In the genomic region with DNA sequence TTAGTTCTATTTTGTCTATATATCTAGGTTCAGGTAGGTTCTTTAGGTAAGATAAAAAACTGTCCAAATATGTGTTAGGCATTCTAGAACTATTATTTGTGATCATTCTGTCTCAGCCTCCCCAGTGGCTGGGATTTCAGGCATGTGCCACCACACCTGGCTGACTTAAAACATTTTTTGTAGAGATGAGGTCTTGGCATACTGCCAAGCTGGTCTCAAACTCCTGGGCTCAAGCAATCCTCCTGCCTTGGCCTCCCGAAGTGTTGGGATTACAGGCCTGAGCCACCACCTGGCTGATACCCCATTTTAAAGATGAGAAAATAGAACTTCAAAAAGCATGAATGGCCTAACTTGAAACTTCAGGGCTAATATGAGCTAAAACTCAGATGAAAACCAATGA, we compare ENCODE assay signal across 33 cellular contexts. TPM values are rescaled to one million over a fixed set of nuclear protein-coding genes. Genes with fewer than 3 reads are reported as not detected.
DNase-seq lines count a peak whose midpoint lies in the region; ATAC-seq, FAIRE-seq and TF ChIP-seq lines count a peak whose summit lies in the region.
"Had no signal": no experiment of that assay in that cellular context is flagged by ENCODE, and none has a peak within 500 bp of the region (broad histone marks: within the 10 kb centered on the region; RNA-seq: fewer than 3 reads in every experiment).

No MANE protein-coding gene starts in this region.

- no peaks in the 10 kb centered on the region for H4K20me1 ChIP-seq in SK-N-SH (ENCODE audit: insufficient read depth)
- no peaks in the 10 kb centered on the region for H4K20me1 ChIP-seq in HepG2 (ENCODE audit: insufficient read depth, low read length)
- H4K20me1 ChIP-seq: BLaER1 had no signal

- H3K4me2 ChIP-seq in SK-N-SH (no peak overlapping the region), HepG2 (ENCODE audit: low read depth, low read length) (no peak overlapping the region)
- H3K4me2 ChIP-seq: A549, BLaER1 had no signal

- no peak overlapping the region for H3K9ac ChIP-seq in SK-N-SH
- no peak overlapping the region for H3K9ac ChIP-seq in HepG2 (ENCODE audit: insufficient read depth, low read depth, low read length)
- H3K9ac ChIP-seq: BLaER1 had no signal

- peaks cover 43 to 54% of the 10 kb centered on the region in 2 experiments for H3K36me3 ChIP-seq in SK-N-SH (replicated peaks in 1 of 2; ENCODE audit: control insufficient read depth in 1 of 2, insufficient read depth in 2 of 2, low read length in 1 of 2)
- peaks cover 5 to 70% of the 10 kb centered on the region in 2 experiments for H3K36me3 ChIP-seq in HepG2 (replicated peaks in 1 of 2; ENCODE audit: control insufficient read depth in 1 of 2, insufficient read depth in 2 of 2, low read length in 2 of 2)
- peaks cover 0 to 8% (median 1%) of the 10 kb centered on the region in 4 donors for H3K36me3 ChIP-seq in right lobe of liver
- H3K36me3 ChIP-seq in neutrophil = peaks cover 63% of the 10 kb centered on the region
- no peaks in the 10 kb centered on the region for H3K36me3 ChIP-seq in testis (ENCODE audit: low read depth, missing control alignments)

- H3K9me3 ChIP-seq in SK-N-SH = no peaks in the 10 kb centered on the region
- H3K9me3 ChIP-seq in HepG2 (ENCODE audit: low read length) = no peaks in the 10 kb centered on the region
- H3K9me3 ChIP-seq in right lobe of liver = no peaks in the 10 kb centered on the region
- no peaks in the 10 kb centered on the region for H3K9me3 ChIP-seq in neutrophil
- no peaks in the 10 kb centered on the region for H3K9me3 ChIP-seq in testis
- H3K9me3 ChIP-seq: A549, BE2C, BLaER1 had no signal

- DNase-seq in SK-N-SH (no peak), HepG2 (ENCODE audit: low spot score) (no peak), right lobe of liver (no peak), testis (no peak), kidney tubule cell (ENCODE audit: low spot score) (no peak)
- DNase-seq: ACHN; BE2C; C1 segment of cervical spinal cord; CD4-positive, alpha-beta memory T cell; CD4-positive, CD25-positive, alpha-beta regulatory T cell; CD8-positive, alpha-beta memory T cell; COR-L47; DMS 273 treated with DMSO at 0.1 percent for 48 hours; DMS153; DMS53; DMS79; DND-41; EL; GDM1 had no signal

- TF ChIP-seq EP300 in SK-N-SH (IDR thresholded peaks at IDR 0.05; ENCODE audit: borderline replicate concordance in 1 of 2, low read depth in 1 of 2, low read length in 1 of 2) (no peak), HepG2 (IDR thresholded peaks at IDR 0.05; ENCODE audit: low read depth in 2 of 2, low read length in 2 of 2) (no peak), HepG2 (CRISPR knock-in tag; IDR thresholded peaks at IDR 0.05; ENCODE audit: borderline replicate concordance) (no peak)

- no peak for TF ChIP-seq CTCF in SK-N-SH (IDR thresholded peaks at IDR 0.05)
- no peak for TF ChIP-seq CTCF in HepG2 (CRISPR knock-in tag; IDR thresholded peaks at IDR 0.05)
- TF ChIP-seq CTCF in right lobe of liver (IDR thresholded peaks at IDR 0.05) = no peak
- no peak for TF ChIP-seq CTCF in neutrophil (IDR thresholded peaks at IDR 0.05)
- TF ChIP-seq CTCF in testis (IDR thresholded peaks at IDR 0.05) = no peak

- intact Hi-C loops in HepG2 (cut with micrococcal nuclease; ENCODE audit: unreplicated experiment) (no loop called here), right lobe of liver (cut with DNase I) (no loop called here), testis (cut with DNase I; ENCODE audit: low total_unique reads) (no loop called here)

- H3K9me2 ChIP-seq in SK-N-SH = no peaks in the 10 kb centered on the region

- no peak for FAIRE-seq in HepG2 (lab: Jason Lieb, UNC)
- FAIRE-seq: A549, GM12878, GM12892, GM18507 had no signal

- TF ChIP-seq RAD21 in SK-N-SH (IDR thresholded peaks at IDR 0.05; ENCODE audit: low read length) = no peak
- TF ChIP-seq RAD21 in HepG2 (CRISPR knock-in tag; IDR thresholded peaks at IDR 0.05) = no peak

- POLR2A ChIA-PET in SK-N-SH (lab: Yijun Ruan, JAX) = no interaction called here
- POLR2A ChIA-PET in HepG2 (lab: Yijun Ruan, JAX) = no interaction called here

- CTCF ChIA-PET in SK-N-SH (lab: Yijun Ruan, JAX) (no interaction called here), HepG2 (lab: Yijun Ruan, JAX; ENCODE audit: low intra/inter-chr PET ratio, low total read pairs) (no interaction called here)

- in situ Hi-C loops in HepG2 (cut with HindIII; ENCODE audit: extremely low pct_ligation_motif_present, low pct_unique_long_range_greater_than_20kb) = no loop called here

- ATAC-seq in SK-N-SH treated with all-trans-retinoic acid at 6 μM for 48 hours (no peak), HepG2 (no peak), right lobe of liver (no peak)
- no peak for ATAC-seq in activated CD4-positive, CD25-positive, alpha-beta regulatory T cell treated with anti-CD3 and anti-CD28 coated beads, Interleukin-2, amount 50 U/mL, for 24 hours
- ATAC-seq: A549, GM12878 had no signal

- H3K27me3 ChIP-seq in SK-N-SH (ENCODE audit: insufficient read depth) (no peaks in the 10 kb centered on the region), HepG2 (ENCODE audit: control insufficient read depth in 1 of 2, insufficient read depth in 2 of 2, low read length in 2 of 2) (no peaks in the 10 kb centered on the region), right lobe of liver (no peaks in the 10 kb centered on the region), neutrophil (no peaks in the 10 kb centered on the region), testis (no peaks in the 10 kb centered on the region)
- H3K27me3 ChIP-seq: BE2C, BLaER1 had no signal

- H3K4me3 ChIP-seq in SK-N-SH (ENCODE audit: low read depth in 2 of 2, low read length in 1 of 2) (no peak overlapping the region), HepG2 (replicated peaks in 1 of 3; ENCODE audit: insufficient read depth in 1 of 3, low read depth in 2 of 3, low read length in 3 of 3) (no peak overlapping the region), right lobe of liver (no peak overlapping the region), neutrophil (ENCODE audit: low read depth in 1 of 2, low read length in 1 of 2) (no peak overlapping the region), testis (no peak overlapping the region)
- H3K4me3 ChIP-seq: A549, BLaER1, GM12878 had no signal

- H2AFZ ChIP-seq in SK-N-SH (ENCODE audit: low read depth) (no peak overlapping the region), HepG2 (ENCODE audit: low read length) (no peak overlapping the region)

- no peak for TF ChIP-seq POLR2A in HepG2 (IDR thresholded peaks at IDR 0.05; ENCODE audit: insufficient read depth in 1 of 2, low read depth in 2 of 2, low read length in 2 of 2)
- no peak for TF ChIP-seq POLR2A in right lobe of liver (IDR thresholded peaks at IDR 0.05)
- TF ChIP-seq POLR2A in testis (IDR thresholded peaks at IDR 0.05) = no peak

- no TSS peak for BruUV-seq in HepG2 (replicated peaks; lab: Mats Ljungman, UMichigan)

- H3K4me1 ChIP-seq in SK-N-SH (ENCODE audit: control insufficient read depth in 1 of 2, insufficient read depth in 2 of 2, low read depth in 1 of 2, low read length in 1 of 2) (no peaks in the 10 kb centered on the region), HepG2 (ENCODE audit: insufficient read depth, low read length) (peaks cover 13% of the 10 kb centered on the region), right lobe of liver (no peaks in the 10 kb centered on the region), neutrophil (ENCODE audit: control insufficient read depth in 1 of 2, insufficient read depth in 1 of 2, low read depth in 1 of 2, low read length in 1 of 2) (peaks cover 36 to 38% of the 10 kb centered on the region in 2 experiments), testis (peaks cover 20% of the 10 kb centered on the region)
- H3K4me1 ChIP-seq: A549, BE2C, BLaER1 had no signal

- no peaks in the 10 kb centered on the region for H3F3A ChIP-seq in SK-N-SH (replicated peaks; ENCODE audit: insufficient read depth)

- H3K27ac ChIP-seq in SK-N-SH (ENCODE audit: low read depth in 2 of 2, low read length in 1 of 2) = no peak overlapping the region
- H3K27ac ChIP-seq in HepG2 (ENCODE audit: extremely low read length, insufficient read depth, low read length) = no peak overlapping the region
- no peak overlapping the region for H3K27ac ChIP-seq in right lobe of liver
- peak overlapping the region; percentile 86 for H3K27ac ChIP-seq in neutrophil
- H3K27ac ChIP-seq in testis = peak overlapping the region; percentile 54 to 56
- H3K27ac ChIP-seq: 22Rv1, A549, BLaER1 had no signal

- H3K79me2 ChIP-seq in SK-N-SH (ENCODE audit: insufficient read depth) (no peaks in the 10 kb centered on the region), HepG2 (ENCODE audit: insufficient read depth, low read length) (no peaks in the 10 kb centered on the region)

- WGBS in SK-N-SH (ENCODE audit: low lambda C conversion rate) = 33% methylated on average over 1 of the region's 1 CpG
- 80% methylated on average over 1 of the region's 1 CpG for WGBS in HepG2 (ENCODE audit: low lambda C conversion rate)
- no CpG with 5 or more reads among the region's 1 CpG for WGBS in right lobe of liver (ENCODE audit: insufficient coverage, low coverage, low lambda C conversion rate, missing lambda C conversion rate)
- 33 to 48% methylated on average over 1 of the region's 1 CpG for whole genome bisulfite sequencing in testis, 2 donors

RNA-seq across cellular contexts. Expression of gene LHFPL5, which starts 33.9 kb away (rescaled TPM):
- not detected in 2 replicates for polyA plus RNA-seq in SK-N-SH (2012; rRNA removed)
- polyA plus RNA-seq in SK-N-SH (2012; cell fraction: cytosol; rRNA removed) = not detected in 2 replicates
- 0.02 TPM in 1 of 2 replicates, not detected in the other for polyA plus RNA-seq in SK-N-SH (2012; cell fraction: nucleus; rRNA removed)
- total RNA-seq in HepG2 (2016; rRNA removed; fragmentation: Illumina TruSeq; extraction: Trizol) = not detected in 2 replicates
- total RNA-seq in HepG2 (2016; cell fraction: cytosol; rRNA removed; fragmentation: Illumina TruSeq; extraction: Trizol; ENCODE audit: low read depth) = not detected in 2 replicates
- not detected in 2 replicates for total RNA-seq in HepG2 (2016; cell fraction: insoluble cytoplasmic fraction; rRNA removed; fragmentation: Illumina TruSeq; extraction: Trizol)
- total RNA-seq in HepG2 (2016; cell fraction: membrane; rRNA removed; fragmentation: Illumina TruSeq; extraction: Trizol) = not detected in 2 replicates
- not detected in 2 replicates for total RNA-seq in HepG2 (2016; cell fraction: nucleus; rRNA removed; fragmentation: Illumina TruSeq; extraction: Trizol)
- polyA plus RNA-seq in HepG2 (2011; rRNA removed) = 0.03 TPM in 1 of 2 replicates, not detected in the other
- polyA plus RNA-seq in HepG2 (2011; cell fraction: cytosol; rRNA removed) = 0.07 TPM in 1 of 2 replicates, not detected in the other
- not detected in 2 replicates for polyA plus RNA-seq in HepG2 (2011; cell fraction: nucleus; rRNA removed)
- not detected in 2 replicates for polyA plus RNA-seq in HepG2 (2012)
- polyA plus RNA-seq in HepG2 (2016; cell fraction: cytosol; fragmentation: Illumina TruSeq; extraction: Trizol; ENCODE audit: low read depth) = not detected in 2 replicates
- polyA plus RNA-seq in HepG2 (2016; cell fraction: insoluble cytoplasmic fraction; fragmentation: Illumina TruSeq; extraction: Trizol; ENCODE audit: low read depth) = not detected in 2 replicates
- polyA plus RNA-seq in HepG2 (2016; cell fraction: membrane; fragmentation: Illumina TruSeq; extraction: Trizol; ENCODE audit: low read depth) = not detected in 2 replicates
- not detected in 2 replicates for polyA plus RNA-seq in HepG2 (2016; cell fraction: nucleus; fragmentation: Illumina TruSeq; extraction: Trizol; ENCODE audit: insufficient read depth, low read depth)
- polyA minus RNA-seq in HepG2 (2011; rRNA and poly(A)+ RNA removed; ENCODE audit: low replicate concordance) = 0.44 and 1.1 TPM in 2 replicates
- not detected in 2 replicates for polyA minus RNA-seq in HepG2 (2011; cell fraction: cytosol; rRNA and poly(A)+ RNA removed)
- polyA minus RNA-seq in HepG2 (2011; cell fraction: nucleus; rRNA and poly(A)+ RNA removed) = 0.50 TPM in 1 of 2 replicates, not detected in the other
- not detected for total RNA-seq in right lobe of liver
- total RNA-seq in testis = under 1 TPM; 0.24 to 0.50 TPM
- not detected for polyA plus RNA-seq in testis (ENCODE audit: insufficient read depth, low read depth, low replicate concordance)
- total RNA-seq: A172; CD4-positive, alpha-beta memory T cell; CD4-positive, CD25-positive, alpha-beta regulatory T cell; CD8-positive, alpha-beta memory T cell; Daoy; G401 had no signal
- polyA plus RNA-seq: AG04450; CD14-positive monocyte; CD4-positive, alpha-beta memory T cell; CD4-positive, CD25-positive, alpha-beta regulatory T cell; CD8-positive, alpha-beta memory T cell; GM12878 had no signal

RNA-seq across cellular contexts. Expression of gene CLPS, which starts 41.9 kb away (rescaled TPM):
- polyA plus RNA-seq in SK-N-SH (2012; rRNA removed) (not detected in 2 replicates), HepG2 (2011; rRNA removed) (0.20 TPM in 1 of 2 replicates, not detected in the other), testis (ENCODE audit: insufficient read depth, low read depth, low replicate concordance) (not detected)
- not detected in 2 replicates for polyA plus RNA-seq in SK-N-SH (2012; cell fraction: cytosol; rRNA removed)
- not detected in 2 replicates for polyA plus RNA-seq in SK-N-SH (2012; cell fraction: nucleus; rRNA removed)
- total RNA-seq in HepG2 (2016; rRNA removed; fragmentation: Illumina TruSeq; extraction: Trizol) (not detected in 2 replicates), right lobe of liver (not detected), testis (1 to 10 TPM in 1 of 2 donors, not detected in 1; 1.2 TPM)
- total RNA-seq in HepG2 (2016; cell fraction: cytosol; rRNA removed; fragmentation: Illumina TruSeq; extraction: Trizol; ENCODE audit: low read depth) = not detected in 2 replicates
- total RNA-seq in HepG2 (2016; cell fraction: insoluble cytoplasmic fraction; rRNA removed; fragmentation: Illumina TruSeq; extraction: Trizol) = not detected in 2 replicates
- not detected in 2 replicates for total RNA-seq in HepG2 (2016; cell fraction: membrane; rRNA removed; fragmentation: Illumina TruSeq; extraction: Trizol)
- not detected in 2 replicates for total RNA-seq in HepG2 (2016; cell fraction: nucleus; rRNA removed; fragmentation: Illumina TruSeq; extraction: Trizol)
- polyA plus RNA-seq in HepG2 (2011; cell fraction: cytosol; rRNA removed) = not detected in 2 replicates
- polyA plus RNA-seq in HepG2 (2011; cell fraction: nucleus; rRNA removed) = not detected in 2 replicates
- polyA plus RNA-seq in HepG2 (2012) = not detected in 2 replicates
- polyA plus RNA-seq in HepG2 (2016; cell fraction: cytosol; fragmentation: Illumina TruSeq; extraction: Trizol; ENCODE audit: low read depth) = not detected in 2 replicates
- not detected in 2 replicates for polyA plus RNA-seq in HepG2 (2016; cell fraction: insoluble cytoplasmic fraction; fragmentation: Illumina TruSeq; extraction: Trizol; ENCODE audit: low read depth)
- not detected in 2 replicates for polyA plus RNA-seq in HepG2 (2016; cell fraction: membrane; fragmentation: Illumina TruSeq; extraction: Trizol; ENCODE audit: low read depth)
- not detected in 2 replicates for polyA plus RNA-seq in HepG2 (2016; cell fraction: nucleus; fragmentation: Illumina TruSeq; extraction: Trizol; ENCODE audit: insufficient read depth, low read depth)
- not detected in 2 replicates for polyA minus RNA-seq in HepG2 (2011; rRNA and poly(A)+ RNA removed; ENCODE audit: low replicate concordance)
- not detected in 2 replicates for polyA minus RNA-seq in HepG2 (2011; cell fraction: cytosol; rRNA and poly(A)+ RNA removed)
- not detected in 2 replicates for polyA minus RNA-seq in HepG2 (2011; cell fraction: nucleus; rRNA and poly(A)+ RNA removed)
- total RNA-seq: A172; CD4-positive, alpha-beta memory T cell; CD4-positive, CD25-positive, alpha-beta regulatory T cell; CD8-positive, alpha-beta memory T cell; Daoy; G401 had no signal
- polyA plus RNA-seq: A549; AG04450; CD14-positive monocyte; CD4-positive, alpha-beta memory T cell; CD4-positive, CD25-positive, alpha-beta regulatory T cell; CD8-positive, alpha-beta memory T cell; GM12878 had no signal

RNA-seq across cellular contexts. Expression of gene CLPSL1, which starts 58.2 kb away (rescaled TPM):
- not detected in 2 replicates for polyA plus RNA-seq in SK-N-SH (2012; rRNA removed)
- polyA plus RNA-seq in SK-N-SH (2012; cell fraction: cytosol; rRNA removed) = not detected in 2 replicates
- polyA plus RNA-seq in SK-N-SH (2012; cell fraction: nucleus; rRNA removed) = not detected in 2 replicates
- total RNA-seq in HepG2 (2016; rRNA removed; fragmentation: Illumina TruSeq; extraction: Trizol) = not detected in 2 replicates
- not detected in 2 replicates for total RNA-seq in HepG2 (2016; cell fraction: cytosol; rRNA removed; fragmentation: Illumina TruSeq; extraction: Trizol; ENCODE audit: low read depth)
- not detected in 2 replicates for total RNA-seq in HepG2 (2016; cell fraction: insoluble cytoplasmic fraction; rRNA removed; fragmentation: Illumina TruSeq; extraction: Trizol)
- not detected in 2 replicates for total RNA-seq in HepG2 (2016; cell fraction: membrane; rRNA removed; fragmentation: Illumina TruSeq; extraction: Trizol)
- not detected in 2 replicates for total RNA-seq in HepG2 (2016; cell fraction: nucleus; rRNA removed; fragmentation: Illumina TruSeq; extraction: Trizol)
- polyA plus RNA-seq in HepG2 (2011; rRNA removed) = not detected in 2 replicates
- not detected in 2 replicates for polyA plus RNA-seq in HepG2 (2011; cell fraction: cytosol; rRNA removed)
- not detected in 2 replicates for polyA plus RNA-seq in HepG2 (2011; cell fraction: nucleus; rRNA removed)
- not detected in 2 replicates for polyA plus RNA-seq in HepG2 (2012)
- not detected in 2 replicates for polyA plus RNA-seq in HepG2 (2016; cell fraction: cytosol; fragmentation: Illumina TruSeq; extraction: Trizol; ENCODE audit: low read depth)
- polyA plus RNA-seq in HepG2 (2016; cell fraction: insoluble cytoplasmic fraction; fragmentation: Illumina TruSeq; extraction: Trizol; ENCODE audit: low read depth) = not detected in 2 replicates
- not detected in 2 replicates for polyA plus RNA-seq in HepG2 (2016; cell fraction: membrane; fragmentation: Illumina TruSeq; extraction: Trizol; ENCODE audit: low read depth)
- polyA plus RNA-seq in HepG2 (2016; cell fraction: nucleus; fragmentation: Illumina TruSeq; extraction: Trizol; ENCODE audit: insufficient read depth, low read depth) = not detected in 2 replicates
- polyA minus RNA-seq in HepG2 (2011; rRNA and poly(A)+ RNA removed; ENCODE audit: low replicate concordance) = not detected in 2 replicates
- not detected in 2 replicates for polyA minus RNA-seq in HepG2 (2011; cell fraction: cytosol; rRNA and poly(A)+ RNA removed)
- polyA minus RNA-seq in HepG2 (2011; cell fraction: nucleus; rRNA and poly(A)+ RNA removed) = not detected in 2 replicates
- not detected for total RNA-seq in right lobe of liver
- not detected for total RNA-seq in testis
- polyA plus RNA-seq in testis (ENCODE audit: insufficient read depth, low read depth, low replicate concordance) = not detected
- total RNA-seq: A172; CD4-positive, alpha-beta memory T cell; CD4-positive, CD25-positive, alpha-beta regulatory T cell; CD8-positive, alpha-beta memory T cell; Daoy; G401; GM12878 had no signal
- polyA plus RNA-seq: A549; AG04450; CD14-positive monocyte; CD4-positive, alpha-beta memory T cell; CD4-positive, CD25-positive, alpha-beta regulatory T cell; CD8-positive, alpha-beta memory T cell; GM12878 had no signal

Comparison
In these comparisons a context has a peak if more than half of its experiments do, and no peak if none do; other contexts are left out.
1. H3K27ac ChIP-seq: peak in neutrophil (single experiment) and testis (2 of 2); none in SK-N-SH (0 of 2), HepG2 (single experiment) and right lobe of liver (0 of 3).
2. Of the 25 proteins assayed by ChIP-seq in both HepG2 and SK-N-SH: peak only in HepG2: none; only in SK-N-SH: NFIC; in both: none; in neither: 24.